In the genomic region with DNA sequence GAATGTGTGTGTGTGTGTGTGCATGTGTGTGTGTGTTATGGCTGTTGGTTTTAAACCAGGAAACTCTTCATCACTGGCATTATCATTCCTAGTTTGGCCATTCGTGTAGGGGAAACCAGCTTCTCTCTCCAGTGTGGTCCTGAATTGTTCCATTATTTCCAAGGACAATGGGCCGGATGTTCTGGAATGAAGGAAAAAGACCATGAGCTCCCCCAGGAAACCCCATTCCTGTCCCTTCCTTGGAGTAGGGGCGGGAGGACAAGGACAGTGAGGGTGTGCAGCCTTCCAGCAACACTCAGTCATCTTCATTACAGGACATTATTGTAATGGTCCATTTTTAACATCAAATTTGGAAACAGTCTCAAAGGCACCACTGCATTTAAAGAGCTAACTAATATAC, we compare ENCODE assay signal across 22 cellular contexts.
"Had no signal": no experiment of that assay in that cellular context is flagged by ENCODE, and none has a peak within 500 bp of the region (broad histone marks: within the 10 kb centered on the region; RNA-seq: fewer than 3 reads in every experiment).

No MANE protein-coding gene starts in this region.

- H3K4me3 ChIP-seq: SK-N-MC, spleen, tibial nerve had no signal

- H3K9me3 Mint-ChIP-seq: activated naive CD4-positive, alpha-beta T cell treated with anti-CD3 and anti-CD28 coated beads for 36 hours; activated T-cell treated with anti-CD3 and anti-CD28 coated beads, Interleukin-2, amount 50 U/mL, for 4 hours; central memory CD8-positive, alpha-beta T cell; effector memory CD8-positive, alpha-beta T cell; WTC11 had no signal

- DNase-seq: activated CD4-positive, alpha-beta T cell treated with anti-CD3 and anti-CD28 coated beads for 36 hours; activated CD4-positive, alpha-beta T cell treated with anti-CD3 and anti-CD28 coated beads, Interleukin-2, amount 50 U/mL, for 48 hours; activated naive CD4-positive, alpha-beta T cell treated with anti-CD3 and anti-CD28 coated beads for 36 hours; activated T-cell treated with anti-CD3 and anti-CD28 coated beads, Interleukin-2, amount 50 U/mL, for 4 hours; cortex of kidney; effector memory CD8-positive, alpha-beta T cell; foreskin keratinocyte; hippocampal formation; mammary epithelial cell; posterior cingulate gyrus; spleen; stimulated activated naive CD4-positive, alpha-beta T cell treated with Interleukin-2 at 50 U/mL for 16 hours; substantia nigra had no signal

- H3K27me3 ChIP-seq: foreskin keratinocyte, neutrophil, spleen, tibial nerve had no signal

- H3K27ac ChIP-seq: epithelial cell of prostate, foreskin keratinocyte, neutrophil, SK-N-MC, spleen, tibial nerve had no signal

- FAIRE-seq: keratinocyte had no signal

- H3K36me3 Mint-ChIP-seq: brain, WTC11 had no signal

- H3K27ac Mint-ChIP-seq: activated CD4-positive, alpha-beta T cell treated with anti-CD3 and anti-CD28 coated beads for 36 hours; activated naive CD4-positive, alpha-beta T cell treated with anti-CD3 and anti-CD28 coated beads for 36 hours; brain had no signal

- ATAC-seq: activated CD4-positive, alpha-beta T cell treated with anti-CD3 and anti-CD28 coated beads for 36 hours; activated T-cell treated with anti-CD3 and anti-CD28 coated beads, Interleukin-2, amount 50 U/mL, for 4 hours; effector memory CD8-positive, alpha-beta T cell; foreskin keratinocyte; left lobe of liver; WTC11 had no signal

- H3K4me3 Mint-ChIP-seq: activated CD4-positive, alpha-beta T cell treated with anti-CD3 and anti-CD28 coated beads for 36 hours; activated naive CD4-positive, alpha-beta T cell treated with anti-CD3 and anti-CD28 coated beads for 36 hours; activated T-cell treated with anti-CD3 and anti-CD28 coated beads, Interleukin-2, amount 50 U/mL, for 4 hours; brain; central memory CD8-positive, alpha-beta T cell; effector memory CD8-positive, alpha-beta T cell; WTC11 had no signal

- H3K9me3 ChIP-seq: neutrophil, spleen, tibial nerve had no signal
